8 cellular contexts compared by ENCODE assay signal in the genomic region with DNA sequence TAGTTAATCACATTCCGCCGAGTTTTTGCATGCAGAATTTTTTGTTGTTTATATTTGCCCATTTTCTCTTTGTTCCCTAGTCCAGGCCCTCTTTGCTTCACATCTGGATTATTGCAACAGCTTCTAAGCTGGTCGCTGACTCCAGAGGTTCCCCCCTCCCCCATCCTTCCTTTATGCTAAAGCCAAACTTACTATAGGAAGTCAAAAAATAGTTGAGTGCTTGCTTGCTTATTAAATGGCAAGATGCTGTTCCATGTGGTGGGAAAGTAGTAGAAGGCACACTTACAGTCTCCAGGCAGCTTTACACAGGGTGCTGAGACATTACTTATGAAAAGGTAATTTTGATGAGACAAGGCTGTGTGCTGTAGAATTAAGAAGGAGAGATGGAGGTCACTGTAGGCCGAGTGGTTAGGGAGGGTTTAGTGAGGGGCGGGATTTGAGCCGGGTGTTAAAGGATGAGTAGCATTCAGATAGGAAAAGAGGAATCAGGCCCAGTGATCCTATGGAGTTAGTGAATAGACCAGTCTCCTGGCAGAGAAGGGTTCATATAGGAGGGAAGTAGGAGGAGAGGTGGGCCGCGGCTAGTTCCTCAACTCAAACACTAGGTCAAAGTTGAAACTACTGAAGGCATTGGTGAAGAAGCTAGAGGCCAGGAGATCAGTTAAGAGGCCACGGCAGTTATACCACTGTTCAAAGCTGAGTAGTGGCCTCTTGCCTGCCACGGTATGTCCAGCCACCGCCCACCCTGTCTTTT. TPM values are rescaled to one million over a fixed set of nuclear protein-coding genes. Genes with fewer than 3 reads are reported as not detected.
DNase-seq lines count a peak whose midpoint lies in the region; ATAC-seq and TF ChIP-seq lines count a peak whose summit lies in the region.

No MANE protein-coding gene starts in this region.

- peak overlapping the region; percentile 79 for H3K9ac ChIP-seq in ES-I3 (ENCODE audit: low read depth, low read length)
- peak overlapping the region; percentile 80 for H3K9ac ChIP-seq in OCI-LY3 (ENCODE audit: low read length)
- H3K9ac ChIP-seq in duodenal mucosa (ENCODE audit: low read depth in 1 of 2, low read length in 2 of 2) = peak overlapping the region; percentile 61 to 71

- no peak for TF ChIP-seq CTCF in OCI-LY3 (IDR thresholded peaks at IDR 0.05; ENCODE audit: low read depth, low read length)

- H2AFZ ChIP-seq in OCI-LY3 (ENCODE audit: low read depth, low read length) = no peak overlapping the region

- H3K9me3 ChIP-seq in ES-I3 (ENCODE audit: control insufficient read depth, insufficient read depth, low read length) (no peaks in the 10 kb centered on the region), OCI-LY3 (ENCODE audit: insufficient read depth, low read length) (no peaks in the 10 kb centered on the region), duodenal mucosa (ENCODE audit: control insufficient read depth in 1 of 2, low read length in 2 of 2) (no peaks in the 10 kb centered on the region)

- DNase-seq in natural killer cell treated with Interleukin-12 subunit alpha and Interleukin-12 subunit beta and Interleukin-15 and Interleukin-18, amount 100 ng/mL, for 72 hours (ENCODE audit: low spot score) = no peak
- DNase-seq in NCI-H226 = no peak
- no peak for DNase-seq in occipital lobe (lab: John Stamatoyannopoulos, UW)
- no peak for DNase-seq in HPDE6-E6E7 (ENCODE audit: extremely low spot score)

- H3K4me1 ChIP-seq in ES-I3 (ENCODE audit: insufficient read depth, low read length) (peaks cover 15% of the 10 kb centered on the region), OCI-LY3 (ENCODE audit: low read length) (peaks cover 35% of the 10 kb centered on the region), duodenal mucosa (ENCODE audit: control insufficient read depth in 1 of 2, insufficient read depth in 2 of 2, low read length in 2 of 2) (peaks cover 19% of the 10 kb centered on the region in 2 donors)

- peak overlapping the region; percentile 100 for H3K4me2 ChIP-seq in OCI-LY3 (ENCODE audit: low read length)

- H3K79me2 ChIP-seq in OCI-LY3 (ENCODE audit: low read length) = peaks cover 23% of the 10 kb centered on the region

- peaks cover 10% of the 10 kb centered on the region for H3K36me3 Mint-ChIP-seq in natural killer cell treated with Interleukin-12 subunit alpha and Interleukin-12 subunit beta and Interleukin-15 and Interleukin-18, amount 100 ng/mL, for 72 hours

- H3K27me3 Mint-ChIP-seq in natural killer cell treated with Interleukin-12 subunit alpha and Interleukin-12 subunit beta and Interleukin-15 and Interleukin-18, amount 100 ng/mL, for 72 hours = peaks cover 2 to 8% of the 10 kb centered on the region in 2 donors

- peaks cover 19% of the 10 kb centered on the region; the same call in 1 of the 2 replicates for H4K20me1 ChIP-seq in OCI-LY3 (ENCODE audit: insufficient read depth, low read length)

- H3K4me3 ChIP-seq in OCI-LY3 (ENCODE audit: low read length) = peak overlapping the region; percentile 95
- peak overlapping the region; percentile 73 to 88 for H3K4me3 ChIP-seq in duodenal mucosa (ENCODE audit: low read depth in 1 of 2, low read length in 2 of 2)

- H3K36me3 ChIP-seq in ES-I3 (ENCODE audit: insufficient read depth, low read length) (peaks cover 3% of the 10 kb centered on the region; the same call in 1 of the 2 replicates), OCI-LY3 (replicated peaks; ENCODE audit: low read depth, low read length) (peaks cover 12% of the 10 kb centered on the region), duodenal mucosa (ENCODE audit: control insufficient read depth in 1 of 2, insufficient read depth in 2 of 2, low read length in 2 of 2) (peaks cover 0 to 5% of the 10 kb centered on the region in 2 donors)

- peaks cover 23 to 28% of the 10 kb centered on the region in 2 donors for H3K4me1 Mint-ChIP-seq in natural killer cell treated with Interleukin-12 subunit alpha and Interleukin-12 subunit beta and Interleukin-15 and Interleukin-18, amount 100 ng/mL, for 72 hours (ENCODE audit: low read depth in 2 of 2)

- H3K4me3 Mint-ChIP-seq in natural killer cell treated with Interleukin-12 subunit alpha and Interleukin-12 subunit beta and Interleukin-15 and Interleukin-18, amount 100 ng/mL, for 72 hours = peak overlapping the region; percentile 88

- ATAC-seq in natural killer cell treated with Interleukin-12 subunit alpha and Interleukin-12 subunit beta and Interleukin-15 and Interleukin-18, amount 100 ng/mL, for 72 hours = no peak
- ATAC-seq in GM21360 (IDR thresholded peaks at IDR 0.05; ENCODE audit: unreplicated experiment) = no peak

- peak overlapping the region; percentile 65 to 74 for H3K27ac Mint-ChIP-seq in natural killer cell treated with Interleukin-12 subunit alpha and Interleukin-12 subunit beta and Interleukin-15 and Interleukin-18, amount 100 ng/mL, for 72 hours

- no peaks in the 10 kb centered on the region for H3K9me3 Mint-ChIP-seq in natural killer cell treated with Interleukin-12 subunit alpha and Interleukin-12 subunit beta and Interleukin-15 and Interleukin-18, amount 100 ng/mL, for 72 hours

- H3K27me3 ChIP-seq in OCI-LY3 (ENCODE audit: low read depth, low read length) = peaks cover 17% of the 10 kb centered on the region
- H3K27me3 ChIP-seq in duodenal mucosa (ENCODE audit: control insufficient read depth in 1 of 2, insufficient read depth in 2 of 2, low read length in 2 of 2) = no peaks in the 10 kb centered on the region

- H3K27ac ChIP-seq in OCI-LY3 (ENCODE audit: low read length) = peak overlapping the region; percentile 38
- H3K27ac ChIP-seq in duodenal mucosa (ENCODE audit: low read depth, low read length) = no peak overlapping the region

RNA-seq across cellular contexts. Expression of a gene that starts 1.4 kb away (rescaled TPM):
- 10 to 100 TPM in 1 of 2 donors, 1 to 10 TPM in 1; 7.6 to 11.9 TPM for total RNA-seq in natural killer cell treated with Interleukin-12 subunit alpha and Interleukin-12 subunit beta and Interleukin-15 and Interleukin-18, amount 100 ng/mL, for 72 hours
- 83.0 TPM for total RNA-seq in occipital lobe

RNA-seq across cellular contexts. Expression of a gene that starts 52.7 kb away (rescaled TPM):
- total RNA-seq in natural killer cell treated with Interleukin-12 subunit alpha and Interleukin-12 subunit beta and Interleukin-15 and Interleukin-18, amount 100 ng/mL, for 72 hours = 1 to 10 TPM; 4.4 to 7.0 TPM
- 86.6 TPM for total RNA-seq in occipital lobe

RNA-seq across cellular contexts. Expression of a gene that starts 57.0 kb away (rescaled TPM):
- total RNA-seq in natural killer cell treated with Interleukin-12 subunit alpha and Interleukin-12 subunit beta and Interleukin-15 and Interleukin-18, amount 100 ng/mL, for 72 hours = 10 to 100 TPM; 25.0 to 42.1 TPM
- total RNA-seq in occipital lobe = 57.7 TPM

Comparison
In these comparisons a context has a peak if more than half of its experiments do, and no peak if none do; other contexts are left out.
1. RNA of a gene that starts 52.7 kb away (total RNA-seq): 86.6 TPM in occipital lobe (single experiment); 4.4 to 7.0 TPM in natural killer cell treated with Interleukin-12 subunit alpha and Interleukin-12 subunit beta and Interleukin-15 and Interleukin-18, amount 100 ng/mL, for 72 hours; every median in the first group is over 10 times any median in the second.
2. Peak in every context shown above with its lines, with median percentiles within 50 percentile points of each other: H3K9ac ChIP-seq.